11 cellular contexts compared by ENCODE assay signal in genomic region chr13:24679686-24680085, GRCh38. TPM values are rescaled to one million over a fixed set of nuclear protein-coding genes. Genes with fewer than 3 reads are reported as not detected.
DNase-seq lines count a peak whose midpoint lies in the region; ATAC-seq, FAIRE-seq and TF ChIP-seq lines count a peak whose summit lies in the region.
"Had no signal": no experiment of that assay in that cellular context is flagged by ENCODE, and none has a peak within 500 bp of the region (broad histone marks: within the 10 kb centered on the region; RNA-seq: fewer than 3 reads in every experiment).

No MANE protein-coding gene starts in this region.

- H3K9me3 ChIP-seq in PC-9 (ENCODE audit: insufficient read depth, low read depth) (no peaks in the 10 kb centered on the region), H1 (ENCODE audit: insufficient read depth in 2 of 2, low read depth in 1 of 2, low read length in 1 of 2) (no peaks in the 10 kb centered on the region), neuronal stem cell (replicated peaks in 1 of 2; ENCODE audit: control insufficient read depth in 2 of 2, insufficient read depth in 1 of 2, low read depth in 1 of 2, low read length in 2 of 2) (no peaks in the 10 kb centered on the region)

- H3K27ac ChIP-seq in PC-9 (no peak overlapping the region), H1 (ENCODE audit: low read depth, low read length) (no peak overlapping the region), neuronal stem cell (replicated peaks; ENCODE audit: low read length) (no peak overlapping the region)

- H3K4me1 ChIP-seq in PC-9 (replicated peaks; ENCODE audit: insufficient read depth) (no peaks in the 10 kb centered on the region), H1 (replicated peaks in 1 of 4; ENCODE audit: control insufficient read depth in 3 of 4, insufficient read depth in 4 of 4, low read length in 3 of 4) (peaks cover 4 to 8% (median 6%) of the 10 kb centered on the region in 4 experiments; a peak in 6 of 7 replicates), neuronal stem cell (ENCODE audit: control insufficient read depth in 2 of 2, insufficient read depth in 1 of 2, low read depth in 1 of 2, low read length in 2 of 2) (peaks cover 7% of the 10 kb centered on the region in 2 donors)

- no peaks in the 10 kb centered on the region for H3K36me3 Mint-ChIP-seq in activated CD4-positive, alpha-beta T cell treated with anti-CD3 and anti-CD28 coated beads, Interleukin-2, amount 10 ng/mL, durations not matched to agents 24 days and 14 days (ENCODE audit: low read depth)

- H4K20me1 ChIP-seq in PC-9 (ENCODE audit: insufficient read depth) = no peaks in the 10 kb centered on the region
- peaks cover 4 to 6% of the 10 kb centered on the region in 2 experiments for H4K20me1 ChIP-seq in H1 (replicated peaks in 1 of 2; ENCODE audit: control insufficient read depth in 1 of 2, insufficient read depth in 2 of 2, low read length in 2 of 2)

- no peak for DNase-seq in activated CD4-positive, alpha-beta T cell treated with anti-CD3 and anti-CD28 coated beads, Interleukin-2, amount 10 ng/mL, durations not matched to agents 24 days and 14 days
- DNase-seq in activated CD4-positive, alpha-beta T cell treated with anti-CD3 and anti-CD28 coated beads, Interleukin-2, amount 50 U/mL, for 48 hours = no peak
- DNase-seq in PC-9 (no peak), H1 (ENCODE audit: low read depth in 1 of 2, low spot score in 2 of 2) (no peak), neuronal stem cell (ENCODE audit: low spot score) (no peak), NK-92 (lab: John Stamatoyannopoulos, UW; ENCODE audit: unreplicated experiment) (no peak), NCI-H2029 treated with DMSO at 0.1 percent for 48 hours (lab: John Stamatoyannopoulos, UW) (no peak)
- DNase-seq: DMS153 had no signal

- H2BK120ac ChIP-seq in H1 (replicated peaks; ENCODE audit: low read depth, low read length) (no peak overlapping the region), neuronal stem cell (ENCODE audit: low read depth, low read length) (no peak overlapping the region)

- ATAC-seq in GM18861 (IDR thresholded peaks at IDR 0.05; ENCODE audit: unreplicated experiment) = no peak

- H3F3A ChIP-seq in PC-9 (ENCODE audit: insufficient read depth, low read depth) = no peaks in the 10 kb centered on the region

- H3K9ac ChIP-seq in H1 (replicated peaks in 1 of 4; ENCODE audit: extremely low read depth in 1 of 4, low read depth in 3 of 4, low read length in 3 of 4) (no peak overlapping the region), neuronal stem cell (ENCODE audit: low read depth, low read length, poor library complexity) (no peak overlapping the region)

- peak overlapping the region; percentile 42 for H3K4me3 Mint-ChIP-seq in activated CD4-positive, alpha-beta T cell treated with anti-CD3 and anti-CD28 coated beads, Interleukin-2, amount 10 ng/mL, durations not matched to agents 24 days and 14 days

- TF ChIP-seq RAD21 in H1 (IDR thresholded peaks at IDR 0.05 in 1 of 2, conservative IDR thresholded peaks at IDR 0.05 in 1 of 2; ENCODE audit: low read depth in 2 of 2, low read length in 2 of 2) = no peak

- H2AK5ac ChIP-seq in H1 (ENCODE audit: low read depth, low read length) = no peak overlapping the region
- no peak overlapping the region for H2AK5ac ChIP-seq in neuronal stem cell (ENCODE audit: low read depth, low read length)

- peaks cover 24% of the 10 kb centered on the region for H3K4me1 Mint-ChIP-seq in activated CD4-positive, alpha-beta T cell treated with anti-CD3 and anti-CD28 coated beads, Interleukin-2, amount 10 ng/mL, durations not matched to agents 24 days and 14 days

- no peak overlapping the region for H2BK20ac ChIP-seq in H1 (ENCODE audit: low read length)

- H3K4ac ChIP-seq in H1 (replicated peaks; ENCODE audit: insufficient read length, low read depth, low read length) (no peak overlapping the region), neuronal stem cell (ENCODE audit: low read length) (no peak overlapping the region)

- H2BK12ac ChIP-seq in H1 (ENCODE audit: low read depth, low read length) = no peak overlapping the region
- H2BK12ac ChIP-seq in neuronal stem cell (ENCODE audit: low read length) = no peak overlapping the region

- H2BK15ac ChIP-seq in H1 (ENCODE audit: low read length) = no peak overlapping the region
- H2BK15ac ChIP-seq in neuronal stem cell (ENCODE audit: low read length) = no peak overlapping the region

- no peak overlapping the region for H4K5ac ChIP-seq in H1 (ENCODE audit: insufficient read length, low read depth, low read length)

- no peak for TF ChIP-seq POLR2A in H1 (IDR thresholded peaks at IDR 0.05; ENCODE audit: control extremely low read depth in 1 of 2, low read depth in 2 of 2, low read length in 2 of 2)

- H4K8ac ChIP-seq in H1 (ENCODE audit: extremely low read depth, insufficient read depth, low read length) (no peak overlapping the region), neuronal stem cell (ENCODE audit: low read depth, low read length) (no peak overlapping the region)

- H3K79me2 ChIP-seq in PC-9 (ENCODE audit: low read depth) = no peaks in the 10 kb centered on the region
- H3K79me2 ChIP-seq in H1 (ENCODE audit: control insufficient read depth in 1 of 2, insufficient read depth in 2 of 2, low read length in 2 of 2) = no peaks in the 10 kb centered on the region

- no peaks in the 10 kb centered on the region for H3K79me1 ChIP-seq in H1 (ENCODE audit: low read depth, low read length)
- H3K79me1 ChIP-seq in neuronal stem cell (ENCODE audit: low read depth, low read length) = peaks cover 4% of the 10 kb centered on the region

- H3K14ac ChIP-seq in H1 (ENCODE audit: insufficient read length) (no peak overlapping the region), neuronal stem cell (ENCODE audit: low read length) (no peak overlapping the region)

- H3K4me2 ChIP-seq in PC-9 = peak overlapping the region; percentile 36; the same call in 1 of the 2 replicates
- H3K4me2 ChIP-seq in H1 (ENCODE audit: insufficient read depth in 1 of 2, low read depth in 2 of 2, low read length in 2 of 2) = peak overlapping the region; percentile 55 to 75; a peak in 3 of 4 replicates
- peak overlapping the region; percentile 90 for H3K4me2 ChIP-seq in neuronal stem cell (ENCODE audit: insufficient read depth, low read length, poor library complexity, severe bottlenecking)

- H3K36me3 ChIP-seq in PC-9 (ENCODE audit: low read depth) (no peaks in the 10 kb centered on the region), H1 (ENCODE audit: control insufficient read depth in 2 of 4, insufficient read depth in 4 of 4, low read length in 3 of 4) (no peaks in the 10 kb centered on the region), neuronal stem cell (replicated peaks in 1 of 2; ENCODE audit: control insufficient read depth in 2 of 2, insufficient read depth in 2 of 2, low read length in 2 of 2) (no peaks in the 10 kb centered on the region)

- intact Hi-C loops in activated CD4-positive, alpha-beta T cell treated with anti-CD3 and anti-CD28 coated beads, Interleukin-2, amount 10 ng/mL, durations not matched to agents 24 days and 14 days (cut with micrococcal nuclease) = loop anchor here (5.0 kb wide), 1 partner anchor 167 kb away; the partner anchor contains the start of gene PARP4
- intact Hi-C loops in PC-9 (cut with micrococcal nuclease; ENCODE audit: unreplicated experiment) = no loop called here

- H3K23ac ChIP-seq in H1 (ENCODE audit: insufficient read length) (no peak overlapping the region), neuronal stem cell (ENCODE audit: low read depth, low read length, poor library complexity) (no peak overlapping the region)

- 66% methylated on average over 6 of the region's 6 CpGs; no CpG with 5 or more reads in 1 of the 2 experiments for WGBS in H1 (ENCODE audit: extremely low coverage in 1 of 2, insufficient coverage in 1 of 2, insufficient read length in 1 of 2, insufficient replicate concordance in 2 of 2, low coverage in 1 of 2, low lambda C conversion rate in 2 of 2, missing lambda C conversion rate in 1 of 2), 2 experiments
- no CpG with 5 or more reads among the region's 6 CpGs for WGBS in neuronal stem cell (ENCODE audit: extremely low coverage in 2 of 2, insufficient read length in 2 of 2, insufficient replicate concordance in 1 of 2), 2 donors

- no peak for TF ChIP-seq EP300 in H1 (IDR thresholded peaks at IDR 0.05; ENCODE audit: borderline replicate concordance in 1 of 2, low read depth in 2 of 2, low read length in 2 of 2)

- peaks cover 46% of the 10 kb centered on the region for H3K27me3 Mint-ChIP-seq in activated CD4-positive, alpha-beta T cell treated with anti-CD3 and anti-CD28 coated beads, Interleukin-2, amount 10 ng/mL, durations not matched to agents 24 days and 14 days

- peaks cover 9% of the 10 kb centered on the region; the same call in 1 of the 2 replicates for H3K27me3 ChIP-seq in PC-9 (ENCODE audit: insufficient read depth, low read depth)
- peaks cover 3 to 22% (median 18%) of the 10 kb centered on the region in 4 experiments for H3K27me3 ChIP-seq in H1 (replicated peaks in 1 of 4; ENCODE audit: control insufficient read depth in 3 of 4, extremely low read depth in 1 of 4, insufficient read depth in 3 of 4, low read length in 3 of 4)
- peaks cover 2 to 66% (median 31%) of the 10 kb centered on the region in 3 experiments for H3K27me3 ChIP-seq in neuronal stem cell (ENCODE audit: control insufficient read depth in 3 of 3, insufficient read depth in 3 of 3, low read depth in 1 of 3, low read length in 3 of 3)

- H3K4me3 ChIP-seq in PC-9 = peak overlapping the region; percentile 24; the same call in 1 of the 2 replicates
- H3K4me3 ChIP-seq in H1 (ENCODE audit: extremely low read depth in 1 of 4, insufficient read depth in 2 of 4, low read depth in 3 of 4, low read length in 4 of 4) = peak overlapping the region; percentile 51 to 67 (median 57)
- no peak overlapping the region for H3K4me3 ChIP-seq in neuronal stem cell (ENCODE audit: low read length in 2 of 2)

- peaks cover 13% of the 10 kb centered on the region; the same call in 1 of the 2 replicates for H3K23me2 ChIP-seq in H1 (ENCODE audit: low read depth, low read length)

- H3K9me3 Mint-ChIP-seq in activated CD4-positive, alpha-beta T cell treated with anti-CD3 and anti-CD28 coated beads, Interleukin-2, amount 10 ng/mL, durations not matched to agents 24 days and 14 days = no peaks in the 10 kb centered on the region

- H3K27ac Mint-ChIP-seq in activated CD4-positive, alpha-beta T cell treated with anti-CD3 and anti-CD28 coated beads, Interleukin-2, amount 10 ng/mL, durations not matched to agents 24 days and 14 days = no peak overlapping the region

- no peak overlapping the region for H4K91ac ChIP-seq in H1 (replicated peaks; ENCODE audit: insufficient read length, low read length)
- H4K91ac ChIP-seq in neuronal stem cell (ENCODE audit: low read depth, low read length, poor library complexity) = no peak overlapping the region

- no peak overlapping the region for H3K56ac ChIP-seq in H1 (replicated peaks; ENCODE audit: insufficient read length, low read depth, low read length)

- CTCF ChIA-PET in PC-9 (lab: Charles Lee) = no interaction called here
- CTCF ChIA-PET in H1 (lab: Charles Lee; ENCODE audit: partially characterized antibody) = interaction anchor here (0.8 to 4.5 kb wide), 7 partner anchors 14 to 74 kb away, joined by 3 to 39 read pairs (median 4); no protein-coding TSS in a partner anchor

- BruUV-seq in PC-9 (replicated peaks; lab: Mats Ljungman, UMichigan) = no TSS peak

- no peak overlapping the region for H2BK5ac ChIP-seq in H1 (ENCODE audit: low read depth, low read length)
- H2BK5ac ChIP-seq in neuronal stem cell (ENCODE audit: low read length) = no peak overlapping the region

- FAIRE-seq in H1 (lab: Jason Lieb, UNC) = no peak
- FAIRE-seq: urothelium cell line had no signal

- no peaks in the 10 kb centered on the region for H3K9me2 ChIP-seq in PC-9 (ENCODE audit: insufficient read depth)

- H2AFZ ChIP-seq in PC-9 (no peak overlapping the region), H1 (ENCODE audit: low read length) (no peak overlapping the region), neuronal stem cell (ENCODE audit: low read length) (no peak overlapping the region)

- POLR2A ChIA-PET in PC-9 (lab: Charles Lee; ENCODE audit: unreplicated experiment) = interaction anchor here (0.5 kb wide), 1 partner anchor 23 kb away, joined by 5 read pairs; no protein-coding TSS in a partner anchor
- POLR2A ChIA-PET in H1 (lab: Charles Lee; ENCODE audit: partially characterized antibody) = interaction anchor here (0.6 kb wide), 1 partner anchor 53 kb away, joined by 3 read pairs; no protein-coding TSS in a partner anchor

- H3K18ac ChIP-seq in H1 (ENCODE audit: extremely low read depth, low read length) = no peak overlapping the region
- H3K18ac ChIP-seq in neuronal stem cell (ENCODE audit: low read length) = no peak overlapping the region

- no peak for TF ChIP-seq CTCF in PC-9 (conservative IDR thresholded peaks at IDR 0.05)
- TF ChIP-seq CTCF in H1 (IDR thresholded peaks at IDR 0.05; ENCODE audit: control extremely low read depth in 1 of 3, insufficient read depth in 1 of 3, low read depth in 1 of 3, low read length in 3 of 3) = no peak

RNA-seq across cellular contexts. Expression of gene ATP12A, which starts 0.5 kb away (rescaled TPM):
- total RNA-seq in activated CD4-positive, alpha-beta T cell treated with anti-CD3 and anti-CD28 coated beads, Interleukin-2, amount 10 ng/mL, durations not matched to agents 24 days and 14 days = 0.23 and 0.28 TPM in 2 replicates
- 0.09 TPM in 1 of 2 replicates, not detected in the other for total RNA-seq in PC-9 (2021)
- 0.80 and 0.84 TPM in 2 replicates for total RNA-seq in H1 (2021; fragmentation: NEBNext Ultra II Directional; extraction: Animal tissue kit (Norgen Biotek cat#: 25700))
- polyA plus RNA-seq in H1 (2011; rRNA removed) = 1.3 TPM in 2 replicates
- polyA plus RNA-seq in H1 (2011; cell fraction: cytosol; rRNA removed) = 1.4 TPM
- polyA plus RNA-seq in H1 (2011; cell fraction: nucleus; rRNA removed) = 1.6 TPM
- 1.1 to 1.4 TPM (median 1.2 TPM) in 4 replicates for polyA plus RNA-seq in H1 (2012, experiment 1 of 2)
- polyA plus RNA-seq in H1 (2012, experiment 2 of 2) = 0.34 TPM
- 1.6 TPM for polyA plus RNA-seq in H1 (2013, experiment 1 of 2)
- polyA plus RNA-seq in H1 (2013, experiment 2 of 2) = 1.4 TPM
- 2.9 and 3.0 TPM in 2 replicates for polyA minus RNA-seq in H1 (2011; rRNA and poly(A)+ RNA removed)
- 1.7 TPM for polyA minus RNA-seq in H1 (2011; cell fraction: cytosol; rRNA and poly(A)+ RNA removed)
- polyA minus RNA-seq in H1 (2011; cell fraction: nucleus; rRNA and poly(A)+ RNA removed) = 1.1 TPM
- 0.08 TPM for polyA plus RNA-seq in neuronal stem cell (2013, experiment 1 of 2)
- polyA plus RNA-seq in neuronal stem cell (2013, experiment 2 of 2) = 0.12 TPM
- total RNA-seq: M059J had no signal

Comparison
In these comparisons a context has a peak if more than half of its experiments do, and no peak if none do; other contexts are left out.
1. H3K4me2 ChIP-seq: peak in every context shown above with its lines; median percentile 90 in neuronal stem cell; 65 in H1; 36 in PC-9.
2. H3K4me3 ChIP-seq: peak in PC-9 (single experiment) and H1 (4 of 4); none in neuronal stem cell (0 of 2).